Comparison of ENCODE assay signal across 8 cellular contexts in genomic region chr13:26929971-26930730, GRCh38.
DNase-seq lines count a peak whose midpoint lies in the region; ATAC-seq and TF ChIP-seq lines count a peak whose summit lies in the region.

No MANE protein-coding gene starts in this region.

- H3K9me3 ChIP-seq in PC-9 (ENCODE audit: insufficient read depth, low read depth) = no peaks in the 10 kb centered on the region

- BruUV-seq in PC-9 (replicated peaks; lab: Mats Ljungman, UMichigan) = no TSS peak

- H3K4me3 ChIP-seq in PC-9 = no peak overlapping the region
- no peak overlapping the region for H3K4me3 ChIP-seq in fibroblast of mammary gland (ENCODE audit: control insufficient read depth, low read depth, low read length)

- no peak overlapping the region for H2AFZ ChIP-seq in PC-9

- H3K9me3 Mint-ChIP-seq in nephron progenitor cell = peaks cover 3% of the 10 kb centered on the region

- H3K27me3 Mint-ChIP-seq in nephron progenitor cell (ENCODE audit: low read depth, poor library complexity) = peaks cover 43% of the 10 kb centered on the region

- no peak overlapping the region for H3K27ac ChIP-seq in PC-9

- no peaks in the 10 kb centered on the region for H3F3A ChIP-seq in PC-9 (ENCODE audit: insufficient read depth, low read depth)

- ATAC-seq in GM21381 (IDR thresholded peaks at IDR 0.05; ENCODE audit: unreplicated experiment) = no peak

- peaks cover 73% of the 10 kb centered on the region for H3K27me3 ChIP-seq in PC-9 (ENCODE audit: insufficient read depth, low read depth)

- H3K27ac Mint-ChIP-seq in nephron progenitor cell = no peak overlapping the region

- H3K4me2 ChIP-seq in PC-9 = no peak overlapping the region; the same call in 1 of the 2 replicates

- no peaks in the 10 kb centered on the region for H3K36me3 ChIP-seq in PC-9 (ENCODE audit: low read depth)

- peak overlapping the region; percentile 61 for H3K4me3 Mint-ChIP-seq in nephron progenitor cell

- no peaks in the 10 kb centered on the region for H3K36me3 Mint-ChIP-seq in nephron progenitor cell (ENCODE audit: low read depth)

- DNase-seq in KG1 (lab: John Stamatoyannopoulos, UW) = peak; percentile 59
- peak in 1 of 2 experiments; percentile 48 for DNase-seq in PC-9
- DNase-seq in activated T-cell treated with anti-CD3 and anti-CD28 coated beads, Interleukin-2, amount 50 U/mL, for 48 hours = peak; percentile 83 to 84
- peak; percentile 60 for DNase-seq in fibroblast of mammary gland (ENCODE audit: low read depth)
- DNase-seq in nephron progenitor cell = peak; percentile 91
- DNase-seq in stimulated activated naive CD4-positive, alpha-beta T cell (lab: John Stamatoyannopoulos, UW) = peak; percentile 15 to 71 (median 46)

- TF ChIP-seq CTCF in GM12872 (IDR thresholded peaks at IDR 0.05; ENCODE audit: insufficient read depth, low read depth, low read length) (peak; percentile 94), PC-9 (conservative IDR thresholded peaks at IDR 0.05) (peak; percentile 95), fibroblast of mammary gland (conservative IDR thresholded peaks at IDR 0.05; ENCODE audit: control insufficient read depth, insufficient read depth, low read depth, low read length) (peak; percentile 87), nephron progenitor cell (IDR thresholded peaks at IDR 0.05) (peak; percentile 97)

- H3K9me2 ChIP-seq in PC-9 (ENCODE audit: insufficient read depth) = no peaks in the 10 kb centered on the region

- CTCF ChIA-PET in PC-9 (lab: Charles Lee) = interaction anchor here (0.5 to 0.6 kb wide), 2 partner anchors 17 to 350 kb away, joined by 3 read pairs; no protein-coding TSS in a partner anchor

- H4K20me1 ChIP-seq in PC-9 (ENCODE audit: insufficient read depth) = no peaks in the 10 kb centered on the region; the same call in 1 of the 2 replicates

- no peaks in the 10 kb centered on the region for H3K4me1 ChIP-seq in PC-9 (replicated peaks; ENCODE audit: insufficient read depth)

- POLR2A ChIA-PET in PC-9 (lab: Charles Lee; ENCODE audit: unreplicated experiment) = no interaction called here

- no peaks in the 10 kb centered on the region for H3K4me1 Mint-ChIP-seq in nephron progenitor cell

- intact Hi-C loops in PC-9 (cut with micrococcal nuclease; ENCODE audit: unreplicated experiment) = loop anchor here (2.0 to 5.0 kb wide), 3 partner anchors 223 to 1355 kb away; no protein-coding TSS in a partner anchor

- H3K79me2 ChIP-seq in PC-9 (ENCODE audit: low read depth) = no peaks in the 10 kb centered on the region
